In genomic region chr20:50308513-50309279, GRCh38 we compare ENCODE assay signal across 1 cellular context.
TF ChIP-seq lines count a peak whose summit lies in the region.

No MANE protein-coding gene starts in this region.

TF ChIP-seq in HepG2, 621 proteins besides CTCF, POLR2A, EP300 and RAD21 (continued from another document and continues in another):
- TF ChIP-seq MNT (IDR thresholded peaks at IDR 0.05) = no peak
- TF ChIP-seq ARID2 (CRISPR knock-in tag; IDR thresholded peaks at IDR 0.05; ENCODE audit: borderline replicate concordance) = no peak
- peak; percentile 60; the same call in 1 of the 2 replicates for TF ChIP-seq CBX5 (CRISPR knock-in tag; IDR thresholded peaks at IDR 0.05; ENCODE audit: borderline replicate concordance)
- TF ChIP-seq HCFC1 (IDR thresholded peaks at IDR 0.05; ENCODE audit: low read depth, low read length) = no peak
- TF ChIP-seq MAZ (IDR thresholded peaks at IDR 0.05; ENCODE audit: borderline replicate concordance, low read depth, low read length) = peak; percentile 77
- peak; percentile 81 for TF ChIP-seq MAZ (CRISPR knock-in tag; IDR thresholded peaks at IDR 0.05; ENCODE audit: low read depth)
- no peak for TF ChIP-seq ZNF101 (CRISPR knock-in tag; IDR thresholded peaks at IDR 0.05; ENCODE audit: borderline replicate concordance, low read depth)
- peak; percentile 83 for TF ChIP-seq HMG20A (CRISPR knock-in tag; IDR thresholded peaks at IDR 0.05; ENCODE audit: borderline replicate concordance)
- no peak for TF ChIP-seq MTF1 (CRISPR knock-in tag; IDR thresholded peaks at IDR 0.05)
- TF ChIP-seq, protein P1, sequence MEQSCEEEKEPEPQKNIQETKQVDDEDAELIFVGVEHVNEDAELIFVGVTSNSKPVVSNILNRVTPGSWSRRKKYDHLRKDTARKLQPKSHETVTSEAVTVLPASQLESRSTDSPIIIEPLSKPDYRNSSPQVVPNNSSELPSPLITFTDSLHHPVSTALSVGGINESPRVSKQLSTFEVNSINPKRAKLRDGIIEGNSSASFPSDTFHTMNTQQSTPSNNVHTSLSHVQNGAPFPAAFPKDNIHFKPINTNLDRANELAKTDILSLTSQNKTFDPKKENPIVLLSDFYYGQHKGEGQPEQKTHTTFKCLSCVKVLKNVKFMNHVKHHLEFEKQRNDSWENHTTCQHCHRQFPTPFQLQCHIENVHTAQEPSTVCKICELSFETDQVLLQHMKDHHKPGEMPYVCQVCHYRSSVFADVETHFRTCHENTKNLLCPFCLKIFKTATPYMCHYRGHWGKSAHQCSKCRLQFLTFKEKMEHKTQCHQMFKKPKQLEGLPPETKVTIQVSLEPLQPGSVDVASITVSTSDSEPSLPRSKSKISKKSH (CRISPR knock-in tag; IDR thresholded peaks at IDR 0.05; ENCODE audit: borderline replicate concordance) = peak; percentile 88
- TF ChIP-seq ZFY (CRISPR knock-in tag; IDR thresholded peaks at IDR 0.05) = peak; percentile 69
- peak; percentile 82 for TF ChIP-seq GABPB1 (CRISPR knock-in tag; IDR thresholded peaks at IDR 0.05)
- TF ChIP-seq HOXA3 (CRISPR knock-in tag; IDR thresholded peaks at IDR 0.05) = peak; percentile 98
- peak; percentile 36 for TF ChIP-seq MED8 (CRISPR knock-in tag; IDR thresholded peaks at IDR 0.05; ENCODE audit: insufficient replicate concordance)
- 0 out of 2 replicates have a peak, but pooled peaks have one; percentile 22 for TF ChIP-seq ZNF264 (CRISPR knock-in tag; IDR thresholded peaks at IDR 0.05)
- no peak for TF ChIP-seq ZNF615 (CRISPR knock-in tag; IDR thresholded peaks at IDR 0.05; ENCODE audit: borderline replicate concordance)
- peak; percentile 17; the same call in 1 of the 2 replicates for TF ChIP-seq ZNF773 (CRISPR knock-in tag; IDR thresholded peaks at IDR 0.05; ENCODE audit: borderline replicate concordance)
- peak; percentile 93; the same call in 1 of the 2 replicates for TF ChIP-seq MTA1 (CRISPR knock-in tag; IDR thresholded peaks at IDR 0.05; ENCODE audit: borderline replicate concordance)
- TF ChIP-seq HMG20B (CRISPR knock-in tag; conservative IDR thresholded peaks at IDR 0.05) = peak; percentile 79; the same call in 1 of the 2 replicates
- no peak for TF ChIP-seq ZNF17 (CRISPR knock-in tag; IDR thresholded peaks at IDR 0.05)
- TF ChIP-seq RFX5 (IDR thresholded peaks at IDR 0.05; ENCODE audit: low read depth, low read length) = no peak
- TF ChIP-seq ATAD3A (CRISPR knock-in tag; IDR thresholded peaks at IDR 0.05) = peak; percentile 31; the same call in 1 of the 2 replicates
- TF ChIP-seq MTF2 (CRISPR knock-in tag; IDR thresholded peaks at IDR 0.05; ENCODE audit: borderline replicate concordance) = no peak
- TF ChIP-seq SRSF1 (optimal IDR thresholded peaks at IDR 0.05; ENCODE audit: low read depth, low read length) = peak; percentile 84
- no peak for TF ChIP-seq SOX6 (IDR thresholded peaks at IDR 0.05)
- peak; percentile 76 for TF ChIP-seq SOX6 (CRISPR knock-in tag; IDR thresholded peaks at IDR 0.05)
- TF ChIP-seq, protein P2, sequence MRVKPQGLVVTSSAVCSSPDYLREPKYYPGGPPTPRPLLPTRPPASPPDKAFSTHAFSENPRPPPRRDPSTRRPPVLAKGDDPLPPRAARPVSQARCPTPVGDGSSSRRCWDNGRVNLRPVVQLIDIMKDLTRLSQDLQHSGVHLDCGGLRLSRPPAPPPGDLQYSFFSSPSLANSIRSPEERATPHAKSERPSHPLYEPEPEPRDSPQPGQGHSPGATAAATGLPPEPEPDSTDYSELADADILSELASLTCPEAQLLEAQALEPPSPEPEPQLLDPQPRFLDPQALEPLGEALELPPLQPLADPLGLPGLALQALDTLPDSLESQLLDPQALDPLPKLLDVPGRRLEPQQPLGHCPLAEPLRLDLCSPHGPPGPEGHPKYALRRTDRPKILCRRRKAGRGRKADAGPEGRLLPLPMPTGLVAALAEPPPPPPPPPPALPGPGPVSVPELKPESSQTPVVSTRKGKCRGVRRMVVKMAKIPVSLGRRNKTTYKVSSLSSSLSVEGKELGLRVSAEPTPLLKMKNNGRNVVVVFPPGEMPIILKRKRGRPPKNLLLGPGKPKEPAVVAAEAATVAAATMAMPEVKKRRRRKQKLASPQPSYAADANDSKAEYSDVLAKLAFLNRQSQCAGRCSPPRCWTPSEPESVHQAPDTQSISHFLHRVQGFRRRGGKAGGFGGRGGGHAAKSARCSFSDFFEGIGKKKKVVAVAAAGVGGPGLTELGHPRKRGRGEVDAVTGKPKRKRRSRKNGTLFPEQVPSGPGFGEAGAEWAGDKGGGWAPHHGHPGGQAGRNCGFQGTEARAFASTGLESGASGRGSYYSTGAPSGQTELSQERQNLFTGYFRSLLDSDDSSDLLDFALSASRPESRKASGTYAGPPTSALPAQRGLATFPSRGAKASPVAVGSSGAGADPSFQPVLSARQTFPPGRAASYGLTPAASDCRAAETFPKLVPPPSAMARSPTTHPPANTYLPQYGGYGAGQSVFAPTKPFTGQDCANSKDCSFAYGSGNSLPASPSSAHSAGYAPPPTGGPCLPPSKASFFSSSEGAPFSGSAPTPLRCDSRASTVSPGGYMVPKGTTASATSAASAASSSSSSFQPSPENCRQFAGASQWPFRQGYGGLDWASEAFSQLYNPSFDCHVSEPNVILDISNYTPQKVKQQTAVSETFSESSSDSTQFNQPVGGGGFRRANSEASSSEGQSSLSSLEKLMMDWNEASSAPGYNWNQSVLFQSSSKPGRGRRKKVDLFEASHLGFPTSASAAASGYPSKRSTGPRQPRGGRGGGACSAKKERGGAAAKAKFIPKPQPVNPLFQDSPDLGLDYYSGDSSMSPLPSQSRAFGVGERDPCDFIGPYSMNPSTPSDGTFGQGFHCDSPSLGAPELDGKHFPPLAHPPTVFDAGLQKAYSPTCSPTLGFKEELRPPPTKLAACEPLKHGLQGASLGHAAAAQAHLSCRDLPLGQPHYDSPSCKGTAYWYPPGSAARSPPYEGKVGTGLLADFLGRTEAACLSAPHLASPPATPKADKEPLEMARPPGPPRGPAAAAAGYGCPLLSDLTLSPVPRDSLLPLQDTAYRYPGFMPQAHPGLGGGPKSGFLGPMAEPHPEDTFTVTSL (CRISPR knock-in tag; IDR thresholded peaks at IDR 0.05; ENCODE audit: borderline replicate concordance) = peak; percentile 80
- TF ChIP-seq NR1H2 (CRISPR knock-in tag; IDR thresholded peaks at IDR 0.05; ENCODE audit: borderline replicate concordance, low read depth) = no peak
- peak; percentile 62 for TF ChIP-seq PTBP1 (IDR thresholded peaks at IDR 0.05; ENCODE audit: low read depth, low read length, poor library complexity, severe bottlenecking)
- no peak; the same call in 1 of the 2 replicates for TF ChIP-seq MED13 (CRISPR knock-in tag; IDR thresholded peaks at IDR 0.05)
- no peak; the same call in 1 of the 2 replicates for TF ChIP-seq FOXC1 (CRISPR knock-in tag; IDR thresholded peaks at IDR 0.05; ENCODE audit: borderline replicate concordance)
- TF ChIP-seq, protein P3, sequence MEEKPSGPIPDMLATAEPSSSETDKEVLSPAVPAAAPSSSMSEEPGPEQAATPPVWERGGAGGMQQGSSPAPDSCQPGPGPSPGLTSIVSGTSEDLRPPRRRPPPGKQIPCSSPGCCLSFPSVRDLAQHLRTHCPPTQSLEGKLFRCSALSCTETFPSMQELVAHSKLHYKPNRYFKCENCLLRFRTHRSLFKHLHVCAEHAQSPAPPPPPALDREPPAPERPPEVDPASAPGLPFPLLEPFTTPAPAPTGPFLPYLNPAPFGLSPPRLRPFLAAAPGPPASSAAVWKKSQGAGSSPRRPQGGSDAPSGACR (CRISPR knock-in tag; IDR thresholded peaks at IDR 0.05) = no peak
- TF ChIP-seq, protein P4, sequence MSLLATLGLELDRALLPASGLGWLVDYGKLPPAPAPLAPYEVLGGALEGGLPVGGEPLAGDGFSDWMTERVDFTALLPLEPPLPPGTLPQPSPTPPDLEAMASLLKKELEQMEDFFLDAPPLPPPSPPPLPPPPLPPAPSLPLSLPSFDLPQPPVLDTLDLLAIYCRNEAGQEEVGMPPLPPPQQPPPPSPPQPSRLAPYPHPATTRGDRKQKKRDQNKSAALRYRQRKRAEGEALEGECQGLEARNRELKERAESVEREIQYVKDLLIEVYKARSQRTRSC (CRISPR knock-in tag; IDR thresholded peaks at IDR 0.05; ENCODE audit: low read depth) = peak; percentile 80
- no peak for TF ChIP-seq ZNF790 (CRISPR knock-in tag; IDR thresholded peaks at IDR 0.05; ENCODE audit: borderline replicate concordance)
- peak; percentile 59; the same call in 1 of the 2 replicates for TF ChIP-seq KDM5B (CRISPR knock-in tag; IDR thresholded peaks at IDR 0.05; ENCODE audit: borderline replicate concordance)
- TF ChIP-seq ZNF512 (CRISPR knock-in tag; IDR thresholded peaks at IDR 0.05) = no peak
- TF ChIP-seq ZNF530 (CRISPR knock-in tag; IDR thresholded peaks at IDR 0.05; ENCODE audit: low read depth) = no peak
- TF ChIP-seq, protein P5, sequence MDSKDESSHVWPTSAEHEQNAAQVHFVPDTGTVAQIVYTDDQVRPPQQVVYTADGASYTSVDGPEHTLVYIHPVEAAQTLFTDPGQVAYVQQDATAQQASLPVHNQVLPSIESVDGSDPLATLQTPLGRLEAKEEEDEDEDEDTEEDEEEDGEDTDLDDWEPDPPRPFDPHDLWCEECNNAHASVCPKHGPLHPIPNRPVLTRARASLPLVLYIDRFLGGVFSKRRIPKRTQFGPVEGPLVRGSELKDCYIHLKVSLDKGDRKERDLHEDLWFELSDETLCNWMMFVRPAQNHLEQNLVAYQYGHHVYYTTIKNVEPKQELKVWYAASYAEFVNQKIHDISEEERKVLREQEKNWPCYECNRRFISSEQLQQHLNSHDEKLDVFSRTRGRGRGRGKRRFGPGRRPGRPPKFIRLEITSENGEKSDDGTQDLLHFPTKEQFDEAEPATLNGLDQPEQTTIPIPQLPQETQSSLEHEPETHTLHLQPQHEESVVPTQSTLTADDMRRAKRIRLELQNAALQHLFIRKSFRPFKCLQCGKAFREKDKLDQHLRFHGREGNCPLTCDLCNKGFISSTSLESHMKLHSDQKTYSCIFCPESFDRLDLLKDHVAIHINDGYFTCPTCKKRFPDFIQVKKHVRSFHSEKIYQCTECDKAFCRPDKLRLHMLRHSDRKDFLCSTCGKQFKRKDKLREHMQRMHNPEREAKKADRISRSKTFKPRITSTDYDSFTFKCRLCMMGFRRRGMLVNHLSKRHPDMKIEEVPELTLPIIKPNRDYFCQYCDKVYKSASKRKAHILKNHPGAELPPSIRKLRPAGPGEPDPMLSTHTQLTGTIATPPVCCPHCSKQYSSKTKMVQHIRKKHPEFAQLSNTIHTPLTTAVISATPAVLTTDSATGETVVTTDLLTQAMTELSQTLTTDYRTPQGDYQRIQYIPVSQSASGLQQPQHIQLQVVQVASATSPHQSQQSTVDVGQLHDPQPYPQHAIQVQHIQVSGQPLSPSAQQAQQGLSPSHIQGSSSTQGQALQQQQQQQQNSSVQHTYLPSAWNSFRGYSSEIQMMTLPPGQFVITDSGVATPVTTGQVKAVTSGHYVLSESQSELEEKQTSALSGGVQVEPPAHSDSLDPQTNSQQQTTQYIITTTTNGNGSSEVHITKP (CRISPR knock-in tag; IDR thresholded peaks at IDR 0.05; ENCODE audit: low read depth) = peak; percentile 67; the same call in 1 of the 2 replicates
- peak; percentile 74 for TF ChIP-seq FOXA3 (CRISPR knock-in tag; IDR thresholded peaks at IDR 0.05)
- TF ChIP-seq SP1 (IDR thresholded peaks at IDR 0.05) = no peak
- TF ChIP-seq SP1 (CRISPR knock-in tag; IDR thresholded peaks at IDR 0.05) = peak; percentile 2
- TF ChIP-seq, protein P6, sequence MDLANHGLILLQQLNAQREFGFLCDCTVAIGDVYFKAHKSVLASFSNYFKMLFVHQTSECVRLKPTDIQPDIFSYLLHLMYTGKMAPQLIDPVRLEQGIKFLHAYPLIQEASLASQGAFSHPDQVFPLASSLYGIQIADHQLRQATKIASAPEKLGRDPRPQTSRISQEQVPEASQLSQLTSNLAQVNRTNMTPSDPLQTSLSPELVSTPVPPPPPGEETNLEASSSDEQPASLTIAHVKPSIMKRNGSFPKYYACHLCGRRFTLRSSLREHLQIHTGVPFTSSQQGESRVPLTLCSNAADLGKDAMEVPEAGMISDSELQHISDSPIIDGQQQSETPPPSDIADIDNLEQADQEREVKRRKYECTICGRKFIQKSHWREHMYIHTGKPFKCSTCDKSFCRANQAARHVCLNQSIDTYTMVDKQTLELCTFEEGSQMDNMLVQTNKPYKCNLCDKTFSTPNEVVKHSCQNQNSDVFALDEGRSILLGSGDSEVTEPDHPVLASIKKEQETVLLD (CRISPR knock-in tag; IDR thresholded peaks at IDR 0.05; ENCODE audit: low read depth) = no peak
- peak; percentile 52 for TF ChIP-seq ETV5 (CRISPR knock-in tag; IDR thresholded peaks at IDR 0.05; ENCODE audit: borderline replicate concordance)
- TF ChIP-seq ZNF562 (CRISPR knock-in tag; IDR thresholded peaks at IDR 0.05; ENCODE audit: borderline replicate concordance) = no peak
- no peak for TF ChIP-seq U2AF2 (IDR thresholded peaks at IDR 0.05; ENCODE audit: low read depth, low read length)
- 0 out of 2 replicates have a peak, but pooled peaks have one; percentile 62 for TF ChIP-seq ZNF292 (CRISPR knock-in tag; IDR thresholded peaks at IDR 0.05; ENCODE audit: borderline replicate concordance, low read depth)
- no peak for TF ChIP-seq PREB (CRISPR knock-in tag; IDR thresholded peaks at IDR 0.05)
